1 cellular context compared by ENCODE assay signal in the genomic region with DNA sequence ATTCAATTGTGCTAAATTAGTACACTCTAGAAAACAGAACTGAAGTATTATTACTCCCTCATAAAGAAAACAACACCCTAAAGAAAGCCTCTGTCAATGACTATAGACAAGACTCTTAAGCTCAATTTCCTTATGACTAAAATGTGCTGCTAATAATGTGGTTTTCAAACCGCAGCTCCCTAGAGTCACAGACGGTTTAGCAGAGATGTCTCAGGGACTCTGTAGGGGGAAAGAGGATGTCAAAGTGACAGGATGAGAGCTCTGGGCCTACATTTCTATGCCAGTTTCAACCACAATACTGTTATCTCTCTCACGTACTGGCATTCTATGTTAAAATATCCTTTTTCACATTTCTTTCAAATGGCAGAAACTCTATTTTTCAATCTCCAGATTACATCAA.
TF ChIP-seq lines count a peak whose summit lies in the region.

No MANE protein-coding gene starts in this region.

TF ChIP-seq in GM12878, 131 proteins besides CTCF, POLR2A, EP300 and RAD21 (continued from another document and continues in another):
- TF ChIP-seq BCLAF1 (IDR thresholded peaks at IDR 0.05): no peak
- no peak for TF ChIP-seq SIN3A (IDR thresholded peaks at IDR 0.05; ENCODE audit: low read depth, low read length)
- TF ChIP-seq, protein P1, sequence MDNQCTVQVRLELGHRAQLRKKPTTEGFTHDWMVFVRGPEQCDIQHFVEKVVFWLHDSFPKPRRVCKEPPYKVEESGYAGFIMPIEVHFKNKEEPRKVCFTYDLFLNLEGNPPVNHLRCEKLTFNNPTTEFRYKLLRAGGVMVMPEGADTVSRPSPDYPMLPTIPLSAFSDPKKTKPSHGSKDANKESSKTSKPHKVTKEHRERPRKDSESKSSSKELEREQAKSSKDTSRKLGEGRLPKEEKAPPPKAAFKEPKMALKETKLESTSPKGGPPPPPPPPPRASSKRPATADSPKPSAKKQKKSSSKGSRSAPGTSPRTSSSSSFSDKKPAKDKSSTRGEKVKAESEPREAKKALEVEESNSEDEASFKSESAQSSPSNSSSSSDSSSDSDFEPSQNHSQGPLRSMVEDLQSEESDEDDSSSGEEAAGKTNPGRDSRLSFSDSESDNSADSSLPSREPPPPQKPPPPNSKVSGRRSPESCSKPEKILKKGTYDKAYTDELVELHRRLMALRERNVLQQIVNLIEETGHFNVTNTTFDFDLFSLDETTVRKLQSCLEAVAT (IDR thresholded peaks at IDR 0.05): peak; percentile 96
- TF ChIP-seq PAX8 (IDR thresholded peaks at IDR 0.05): no peak
- peak; percentile 91 for TF ChIP-seq SKIL (IDR thresholded peaks at IDR 0.05; ENCODE audit: low read depth, poor library complexity, severe bottlenecking)
- TF ChIP-seq LARP7 (IDR thresholded peaks at IDR 0.05): no peak
- TF ChIP-seq POLR2AphosphoS5 (IDR thresholded peaks at IDR 0.05; ENCODE audit: low read length): no peak
- TF ChIP-seq IRF4 (IDR thresholded peaks at IDR 0.05; ENCODE audit: low read depth, low read length): peak; percentile 74; the same call in 1 of the 2 replicates
- peak; percentile 84 for TF ChIP-seq PKNOX1 (IDR thresholded peaks at IDR 0.05)
- TF ChIP-seq IKZF2 (IDR thresholded peaks at IDR 0.05): peak; percentile 92
- TF ChIP-seq, protein P2, sequence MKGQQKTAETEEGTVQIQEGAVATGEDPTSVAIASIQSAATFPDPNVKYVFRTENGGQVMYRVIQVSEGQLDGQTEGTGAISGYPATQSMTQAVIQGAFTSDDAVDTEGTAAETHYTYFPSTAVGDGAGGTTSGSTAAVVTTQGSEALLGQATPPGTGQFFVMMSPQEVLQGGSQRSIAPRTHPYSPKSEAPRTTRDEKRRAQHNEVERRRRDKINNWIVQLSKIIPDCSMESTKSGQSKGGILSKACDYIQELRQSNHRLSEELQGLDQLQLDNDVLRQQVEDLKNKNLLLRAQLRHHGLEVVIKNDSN (IDR thresholded peaks at IDR 0.05; ENCODE audit: borderline replicate concordance, extremely low read length, insufficient read depth, low read depth, low read length): no peak
- TF ChIP-seq TARDBP (IDR thresholded peaks at IDR 0.05; ENCODE audit: borderline replicate concordance): no peak
- peak; percentile 98 for TF ChIP-seq BCL11A (IDR thresholded peaks at IDR 0.05; ENCODE audit: low read depth, low read length)
- TF ChIP-seq TCF3 (IDR thresholded peaks at IDR 0.05; ENCODE audit: borderline replicate concordance, insufficient read depth, low read depth, low read length): no peak
- TF ChIP-seq RFX5 (IDR thresholded peaks at IDR 0.05; ENCODE audit: low read depth, low read length): no peak
- TF ChIP-seq MYC (IDR thresholded peaks at IDR 0.05; ENCODE audit: insufficient read depth, insufficient read length, insufficient replicate concordance, low read length, severe bottlenecking): no peak
- TF ChIP-seq, protein P3, sequence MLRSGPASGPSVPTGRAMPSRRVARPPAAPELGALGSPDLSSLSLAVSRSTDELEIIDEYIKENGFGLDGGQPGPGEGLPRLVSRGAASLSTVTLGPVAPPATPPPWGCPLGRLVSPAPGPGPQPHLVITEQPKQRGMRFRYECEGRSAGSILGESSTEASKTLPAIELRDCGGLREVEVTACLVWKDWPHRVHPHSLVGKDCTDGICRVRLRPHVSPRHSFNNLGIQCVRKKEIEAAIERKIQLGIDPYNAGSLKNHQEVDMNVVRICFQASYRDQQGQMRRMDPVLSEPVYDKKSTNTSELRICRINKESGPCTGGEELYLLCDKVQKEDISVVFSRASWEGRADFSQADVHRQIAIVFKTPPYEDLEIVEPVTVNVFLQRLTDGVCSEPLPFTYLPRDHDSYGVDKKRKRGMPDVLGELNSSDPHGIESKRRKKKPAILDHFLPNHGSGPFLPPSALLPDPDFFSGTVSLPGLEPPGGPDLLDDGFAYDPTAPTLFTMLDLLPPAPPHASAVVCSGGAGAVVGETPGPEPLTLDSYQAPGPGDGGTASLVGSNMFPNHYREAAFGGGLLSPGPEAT (IDR thresholded peaks at IDR 0.05; ENCODE audit: low read depth): peak; percentile 74
- no peak for TF ChIP-seq CREB1 (IDR thresholded peaks at IDR 0.05; ENCODE audit: low read depth)
- TF ChIP-seq YY1 (IDR thresholded peaks at IDR 0.05; ENCODE audit: low read depth, low read length): no peak
- TF ChIP-seq CHD4 (IDR thresholded peaks at IDR 0.05): no peak
- no peak for TF ChIP-seq SIX5 (IDR thresholded peaks at IDR 0.05; ENCODE audit: low read depth, low read length, severe bottlenecking)
- TF ChIP-seq PAX5 (IDR thresholded peaks at IDR 0.05; ENCODE audit: borderline replicate concordance, low read depth, low read length): peak; percentile 92
- TF ChIP-seq NR2C2 (IDR thresholded peaks at IDR 0.05; ENCODE audit: borderline replicate concordance, control insufficient read depth, insufficient read length, low read depth): no peak
- peak; percentile 88; the same call in 1 of the 2 replicates for TF ChIP-seq RCOR1 (conservative IDR thresholded peaks at IDR 0.05; ENCODE audit: low read depth, low read length)
- no peak for TF ChIP-seq SRF (IDR thresholded peaks at IDR 0.05; ENCODE audit: low read depth in 2 of 2, low read length in 2 of 2)
- TF ChIP-seq NFIC (IDR thresholded peaks at IDR 0.05; ENCODE audit: low read depth, low read length): peak; percentile 91
- no peak for TF ChIP-seq ZNF24 (IDR thresholded peaks at IDR 0.05)
- no peak for TF ChIP-seq MYB (IDR thresholded peaks at IDR 0.05; ENCODE audit: borderline replicate concordance, low read depth, low read length)
- TF ChIP-seq SREBF1 (IDR thresholded peaks at IDR 0.05; ENCODE audit: low read length): peak; percentile 64
- no peak for TF ChIP-seq STAT1 (conservative IDR thresholded peaks at IDR 0.05)
- TF ChIP-seq KDM1A (IDR thresholded peaks at IDR 0.05; ENCODE audit: borderline replicate concordance): no peak
- peak; percentile 81 for TF ChIP-seq GATAD2B (conservative IDR thresholded peaks at IDR 0.05; ENCODE audit: low read depth)
- TF ChIP-seq MEF2B (IDR thresholded peaks at IDR 0.05; ENCODE audit: partially characterized antibody, poor library complexity, severe bottlenecking): peak; percentile 98
- TF ChIP-seq RBBP5 (conservative IDR thresholded peaks at IDR 0.05): no peak
- peak; percentile 83 for TF ChIP-seq ATF2 (IDR thresholded peaks at IDR 0.05; ENCODE audit: low read length)
- peak; percentile 27; the same call in 1 of the 2 replicates for TF ChIP-seq JUND (IDR thresholded peaks at IDR 0.05; ENCODE audit: low read depth, low read length)
- TF ChIP-seq, protein P4, sequence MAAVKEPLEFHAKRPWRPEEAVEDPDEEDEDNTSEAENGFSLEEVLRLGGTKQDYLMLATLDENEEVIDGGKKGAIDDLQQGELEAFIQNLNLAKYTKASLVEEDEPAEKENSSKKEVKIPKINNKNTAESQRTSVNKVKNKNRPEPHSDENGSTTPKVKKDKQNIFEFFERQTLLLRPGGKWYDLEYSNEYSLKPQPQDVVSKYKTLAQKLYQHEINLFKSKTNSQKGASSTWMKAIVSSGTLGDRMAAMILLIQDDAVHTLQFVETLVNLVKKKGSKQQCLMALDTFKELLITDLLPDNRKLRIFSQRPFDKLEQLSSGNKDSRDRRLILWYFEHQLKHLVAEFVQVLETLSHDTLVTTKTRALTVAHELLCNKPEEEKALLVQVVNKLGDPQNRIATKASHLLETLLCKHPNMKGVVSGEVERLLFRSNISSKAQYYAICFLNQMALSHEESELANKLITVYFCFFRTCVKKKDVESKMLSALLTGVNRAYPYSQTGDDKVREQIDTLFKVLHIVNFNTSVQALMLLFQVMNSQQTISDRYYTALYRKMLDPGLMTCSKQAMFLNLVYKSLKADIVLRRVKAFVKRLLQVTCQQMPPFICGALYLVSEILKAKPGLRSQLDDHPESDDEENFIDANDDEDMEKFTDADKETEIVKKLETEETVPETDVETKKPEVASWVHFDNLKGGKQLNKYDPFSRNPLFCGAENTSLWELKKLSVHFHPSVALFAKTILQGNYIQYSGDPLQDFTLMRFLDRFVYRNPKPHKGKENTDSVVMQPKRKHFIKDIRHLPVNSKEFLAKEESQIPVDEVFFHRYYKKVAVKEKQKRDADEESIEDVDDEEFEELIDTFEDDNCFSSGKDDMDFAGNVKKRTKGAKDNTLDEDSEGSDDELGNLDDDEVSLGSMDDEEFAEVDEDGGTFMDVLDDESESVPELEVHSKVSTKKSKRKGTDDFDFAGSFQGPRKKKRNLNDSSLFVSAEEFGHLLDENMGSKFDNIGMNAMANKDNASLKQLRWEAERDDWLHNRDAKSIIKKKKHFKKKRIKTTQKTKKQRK (IDR thresholded peaks at IDR 0.05; ENCODE audit: low read depth, low read length): no peak
- TF ChIP-seq E2F4 (IDR thresholded peaks at IDR 0.05; ENCODE audit: low read depth, low read length): no peak
- no peak for TF ChIP-seq HDGF (IDR thresholded peaks at IDR 0.05)
- peak; percentile 98 for TF ChIP-seq MTA2 (IDR thresholded peaks at IDR 0.05; ENCODE audit: low read depth)
- no peak for TF ChIP-seq KLF5 (IDR thresholded peaks at IDR 0.05; ENCODE audit: partially characterized antibody)
- TF ChIP-seq BACH1 (IDR thresholded peaks at IDR 0.05; ENCODE audit: borderline replicate concordance): peak; percentile 90; the same call in 1 of the 2 replicates
- no peak; the same call in 1 of the 2 replicates for TF ChIP-seq EZH2 (IDR thresholded peaks at IDR 0.05; ENCODE audit: borderline replicate concordance, control insufficient read depth, low read depth, low read length)
- peak; percentile 84 for TF ChIP-seq NR2F1 (conservative IDR thresholded peaks at IDR 0.05)
- TF ChIP-seq MEF2A (IDR thresholded peaks at IDR 0.05; ENCODE audit: insufficient read depth, low read depth, low read length): 0 out of 2 replicates have a peak, but pooled peaks have one; percentile 36
- peak; percentile 100 for TF ChIP-seq RUNX3 (IDR thresholded peaks at IDR 0.05; ENCODE audit: low read length)
- TF ChIP-seq RELA (IDR thresholded peaks at IDR 0.05; ENCODE audit: borderline replicate concordance, partially characterized antibody): no peak
- TF ChIP-seq GABPA (IDR thresholded peaks at IDR 0.05; ENCODE audit: low read depth): 0 out of 2 replicates have a peak, but pooled peaks have one; percentile 26
- peak; percentile 87 for TF ChIP-seq FOXM1 (IDR thresholded peaks at IDR 0.05; ENCODE audit: low read depth, low read length)
